Comparison of ENCODE assay signal across 26 cellular contexts in the genomic region with DNA sequence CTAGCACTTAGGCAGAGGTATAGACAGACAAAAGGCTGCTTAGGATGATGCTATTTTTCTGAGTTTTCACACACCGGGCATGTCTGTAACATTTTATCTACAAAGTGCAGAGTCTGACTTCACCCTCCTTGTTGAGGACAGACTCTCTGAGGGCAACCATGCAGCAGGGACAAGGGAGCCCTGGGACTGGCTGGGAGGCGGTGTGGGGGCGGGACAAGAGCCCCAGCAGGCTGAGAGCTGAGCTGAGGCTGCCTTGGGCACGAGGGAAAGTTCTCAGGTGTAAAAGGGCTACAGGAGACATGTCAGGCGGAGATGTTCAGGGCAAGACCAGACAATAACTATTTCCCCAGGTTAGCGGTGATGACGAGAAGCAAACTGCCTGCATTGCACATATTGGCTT.
"Had no signal": no experiment of that assay in that cellular context is flagged by ENCODE, and none has a peak within 500 bp of the region (broad histone marks: within the 10 kb centered on the region; RNA-seq: fewer than 3 reads in every experiment).

No MANE protein-coding gene starts in this region.

- H3K4me3 ChIP-seq: esophagus muscularis mucosa, gastrocnemius medialis, heart left ventricle, thyroid gland had no signal

- H3K9me3 Mint-ChIP-seq: activated B cell treated with CpG ODN at 0.5 μM for 24 hours; activated naive CD8-positive, alpha-beta T cell treated with anti-CD3 and anti-CD28 coated beads for 36 hours; activated T-cell treated with anti-CD3 and anti-CD28 coated beads, Interleukin-2, amount 50 U/mL, for 4 hours; activated T-helper 2 cell treated with anti-CD3 and anti-CD28 coated beads, Interferon-gamma antibody, Interleukin-2, Interleukin-4, amounts not matched to agents 10 μg/mL and 5 μg/mL and 100 μg/mL, durations not matched to agents 14 hours and 24 hours and 36 hours; natural killer cell treated with Interleukin-12 subunit alpha and Interleukin-12 subunit beta and Interleukin-15 and Interleukin-18, amount 100 ng/mL, for 72 hours; stimulated activated naive CD8-positive, alpha-beta T cell treated with anti-CD3 and anti-CD28 coated beads, Interleukin-15, Interleukin-2, amounts not matched to agents 100 ng/mL and 50 ng/mL, for 24 hours; T-cell had no signal

- H3K27ac ChIP-seq: esophagus muscularis mucosa, gastrocnemius medialis, heart left ventricle, parathyroid adenoma, thyroid gland had no signal

- H3K79me2 ChIP-seq: parathyroid adenoma had no signal

- ATAC-seq: activated CD4-positive, alpha-beta T cell treated with anti-CD3 and anti-CD28 coated beads for 36 hours; activated T-cell treated with anti-CD3 and anti-CD28 coated beads, Interleukin-2, amount 50 U/mL, for 4 hours; gastrocnemius medialis; heart left ventricle; left ventricle myocardium superior; natural killer cell treated with Interleukin-12 subunit alpha and Interleukin-12 subunit beta and Interleukin-15 and Interleukin-18, amount 100 ng/mL, for 72 hours; right cardiac atrium; T-cell had no signal

- H3K4me3 Mint-ChIP-seq: activated B cell treated with CpG ODN at 0.5 μM for 24 hours; activated CD4-positive, alpha-beta T cell treated with anti-CD3 and anti-CD28 coated beads for 36 hours; activated naive CD8-positive, alpha-beta T cell treated with anti-CD3 and anti-CD28 coated beads for 36 hours; activated T-cell treated with anti-CD3 and anti-CD28 coated beads, Interleukin-2, amount 50 U/mL, for 4 hours; natural killer cell treated with Interleukin-12 subunit alpha and Interleukin-12 subunit beta and Interleukin-15 and Interleukin-18, amount 100 ng/mL, for 72 hours; stimulated activated naive CD8-positive, alpha-beta T cell treated with anti-CD3 and anti-CD28 coated beads, Interleukin-15, Interleukin-2, amounts not matched to agents 100 ng/mL and 50 ng/mL, for 24 hours; T-cell had no signal

- H3K27me3 Mint-ChIP-seq: activated B cell treated with CpG ODN at 0.5 μM for 24 hours; activated CD4-positive, alpha-beta T cell treated with anti-CD3 and anti-CD28 coated beads for 36 hours; activated naive CD8-positive, alpha-beta T cell treated with anti-CD3 and anti-CD28 coated beads for 36 hours; natural killer cell treated with Interleukin-12 subunit alpha and Interleukin-12 subunit beta and Interleukin-15 and Interleukin-18, amount 100 ng/mL, for 72 hours; stimulated activated naive CD8-positive, alpha-beta T cell treated with anti-CD3 and anti-CD28 coated beads, Interleukin-15, Interleukin-2, amounts not matched to agents 100 ng/mL and 50 ng/mL, for 24 hours; T-cell had no signal

- H3K27ac Mint-ChIP-seq: activated B cell treated with CpG ODN at 0.5 μM for 24 hours; activated CD4-positive, alpha-beta T cell treated with anti-CD3 and anti-CD28 coated beads for 36 hours; activated naive CD8-positive, alpha-beta T cell treated with anti-CD3 and anti-CD28 coated beads for 36 hours; activated T-helper 2 cell treated with anti-CD3 and anti-CD28 coated beads, Interferon-gamma antibody, Interleukin-2, Interleukin-4, amounts not matched to agents 10 μg/mL and 5 μg/mL and 100 μg/mL, durations not matched to agents 14 hours and 24 hours and 36 hours; natural killer cell treated with Interleukin-12 subunit alpha and Interleukin-12 subunit beta and Interleukin-15 and Interleukin-18, amount 100 ng/mL, for 72 hours; stimulated activated naive CD8-positive, alpha-beta T cell treated with anti-CD3 and anti-CD28 coated beads, Interleukin-15, Interleukin-2, amounts not matched to agents 100 ng/mL and 50 ng/mL, for 24 hours; T-cell had no signal

- H3K4me1 ChIP-seq: parathyroid adenoma had no signal

- H3K4me1 Mint-ChIP-seq: activated B cell treated with CpG ODN at 0.5 μM for 24 hours; activated CD4-positive, alpha-beta T cell treated with anti-CD3 and anti-CD28 coated beads for 36 hours; activated naive CD8-positive, alpha-beta T cell treated with anti-CD3 and anti-CD28 coated beads for 36 hours; T-cell had no signal

- H3K36me3 ChIP-seq: gastrocnemius medialis, thyroid gland had no signal

- H3K9ac ChIP-seq: parathyroid adenoma had no signal

- H3K27me3 ChIP-seq: esophagus muscularis mucosa, gastrocnemius medialis, heart left ventricle, thyroid gland had no signal

- DNase-seq: activated B cell treated with CpG ODN at 0.5 μM for 24 hours; activated CD4-positive, alpha-beta T cell treated with anti-CD3 and anti-CD28 coated beads for 36 hours; activated CD4-positive, alpha-beta T cell treated with anti-CD3 and anti-CD28 coated beads, Interleukin-2, amount 50 U/mL, for 4 hours; activated CD8-positive, alpha-beta memory T cell treated with anti-CD3 and anti-CD28 coated beads for 24 hours; activated CD8-positive, alpha-beta memory T cell treated with anti-CD3 and anti-CD28 coated beads, Interleukin-2, amount 50 U/mL, for 48 hours; activated naive CD4-positive, alpha-beta T cell; activated naive CD8-positive, alpha-beta T cell treated with anti-CD3 and anti-CD28 coated beads for 36 hours; activated T-cell treated with anti-CD3 and anti-CD28 coated beads, Interleukin-2, amount 50 U/mL, for 4 hours; central memory CD4-positive, alpha-beta T cell; dermis blood vessel endothelial cell; effector CD8-positive, alpha-beta T cell; gastrocnemius medialis; heart left ventricle; kidney glomerular epithelial cell; left ventricle myocardium superior; mammary epithelial cell; right cardiac atrium; stimulated activated CD4-positive, alpha-beta T cell treated with anti-CD3 and anti-CD28 coated beads, Interleukin-12 subunit alpha, Interleukin-12 subunit beta, amount 100 ng/mL, for 4 hours; substantia nigra; T-cell; thyroid gland had no signal
